In the genomic region with DNA sequence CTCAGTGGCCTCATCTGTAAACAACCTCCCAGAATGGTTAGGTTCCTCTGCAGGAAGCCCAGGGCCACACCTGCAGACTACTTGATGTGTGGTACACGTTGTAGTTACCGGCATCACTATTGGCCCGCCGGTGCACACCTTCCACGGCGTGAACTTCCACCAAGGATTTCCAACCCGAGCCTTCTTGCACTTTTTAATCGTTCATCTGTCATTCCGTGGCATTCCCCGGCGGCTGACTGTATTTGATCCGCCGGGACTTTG, we compare ENCODE assay signal across 8 cellular contexts. TPM values are rescaled to one million over a fixed set of nuclear protein-coding genes. Genes with fewer than 3 reads are reported as not detected.
A peak's percentile ranks its signal among the peaks of the same experiment; 100 is the strongest.
DNase-seq lines count a peak whose midpoint lies in the region; ATAC-seq and TF ChIP-seq lines count a peak whose summit lies in the region.

No MANE protein-coding gene starts in this region.

- peak overlapping the region; percentile 77 for H3K4me3 Mint-ChIP-seq in activated CD4-positive, alpha-beta T cell treated with anti-CD3 and anti-CD28 coated beads for 36 hours
- peak overlapping the region; percentile 72 for H3K4me3 Mint-ChIP-seq in MCF 10A (ENCODE audit: unreplicated experiment)

- H2BK5ac ChIP-seq in mesendoderm (ENCODE audit: low read length), result no peak overlapping the region

- H3K56ac ChIP-seq in mesendoderm (ENCODE audit: low read length), result no peak overlapping the region

- CTCF ChIA-PET in activated CD4-positive, alpha-beta T cell treated with anti-CD3 and anti-CD28 coated beads for 36 hours (lab: Charles Lee), result interaction anchor here (0.8 to 2.5 kb wide), 2 partner anchors 11 to 43 kb away, joined by 4 to 21 read pairs; no protein-coding TSS in a partner anchor
- CTCF ChIA-PET in MCF 10A (lab: Yijun Ruan, JAX), result no interaction called here

- intact Hi-C loops in activated CD4-positive, alpha-beta T cell treated with anti-CD3 and anti-CD28 coated beads for 36 hours (cut with DNase I, micrococcal nuclease), result loop anchor here (1.0 kb wide), 4 partner anchors 10 to 407 kb away; no protein-coding TSS in a partner anchor
- intact Hi-C loops in MCF 10A (cut with micrococcal nuclease), result loop anchor here (1.0 to 5.0 kb wide), 2 partner anchors 10 to 35 kb away; no protein-coding TSS in a partner anchor

- peak overlapping the region; percentile 33 for H3K9ac ChIP-seq in mesendoderm (ENCODE audit: low read length)

- H4K8ac ChIP-seq in mesendoderm (ENCODE audit: low read depth, low read length), result no peak overlapping the region

- H3K9me3 Mint-ChIP-seq in activated CD4-positive, alpha-beta T cell treated with anti-CD3 and anti-CD28 coated beads for 36 hours (ENCODE audit: low read depth), result no peaks in the 10 kb centered on the region
- no peaks in the 10 kb centered on the region for H3K9me3 Mint-ChIP-seq in MCF 10A (ENCODE audit: unreplicated experiment)

- no peak overlapping the region for H4K5ac ChIP-seq in mesendoderm (ENCODE audit: low read length)

- H3K4me3 ChIP-seq in LNCaP clone FGC (ENCODE audit: low read depth, low read length) (peak overlapping the region; percentile 43), mesendoderm (ENCODE audit: low read length) (peak overlapping the region; percentile 24), urinary bladder (ENCODE audit: low read depth, low read length) (peak overlapping the region; percentile 38)

- H3K27ac Mint-ChIP-seq in activated CD4-positive, alpha-beta T cell treated with anti-CD3 and anti-CD28 coated beads for 36 hours, result peak overlapping the region; percentile 85
- H3K27ac Mint-ChIP-seq in MCF 10A (ENCODE audit: low read depth, unreplicated experiment), result peak overlapping the region; percentile 65

- H3K36me3 Mint-ChIP-seq in activated CD4-positive, alpha-beta T cell treated with anti-CD3 and anti-CD28 coated beads for 36 hours (ENCODE audit: low read depth), result peaks cover 2% of the 10 kb centered on the region
- H3K36me3 Mint-ChIP-seq in MCF 10A (ENCODE audit: insufficient read depth, unreplicated experiment), result peaks cover 33% of the 10 kb centered on the region

- ATAC-seq in activated CD4-positive, alpha-beta T cell treated with anti-CD3 and anti-CD28 coated beads for 36 hours, result peak; percentile 3
- no peak for ATAC-seq in GM19397 (IDR thresholded peaks at IDR 0.05; ENCODE audit: unreplicated experiment)

- H3K79me2 ChIP-seq in mesendoderm (ENCODE audit: control insufficient read depth, insufficient read depth, low read length), result no peaks in the 10 kb centered on the region

- H3K18ac ChIP-seq in mesendoderm (ENCODE audit: low read length), result no peak overlapping the region

- H3K27me3 ChIP-seq in mesendoderm (ENCODE audit: insufficient read depth, low read length, poor library complexity), result no peaks in the 10 kb centered on the region

- DNase-seq in activated CD4-positive, alpha-beta T cell treated with anti-CD3 and anti-CD28 coated beads for 36 hours, result peak; percentile 63
- no peak for DNase-seq in activated CD4-positive, alpha-beta T cell treated with anti-CD3 and anti-CD28 coated beads for 4 hours
- DNase-seq in LNCaP clone FGC (ENCODE audit: low read depth), result no peak
- DNase-seq in MCF 10A (ENCODE audit: unreplicated experiment), result no peak
- DNase-seq in mesendoderm, result no peak
- no peak for DNase-seq in NCI-H345 (lab: John Stamatoyannopoulos, UW)

- no peak overlapping the region for H3K4ac ChIP-seq in mesendoderm (ENCODE audit: low read depth, low read length)

- no peak overlapping the region for H2AK5ac ChIP-seq in mesendoderm (ENCODE audit: low read length)

- H3K4me1 Mint-ChIP-seq in activated CD4-positive, alpha-beta T cell treated with anti-CD3 and anti-CD28 coated beads for 36 hours, result peaks cover 46% of the 10 kb centered on the region
- peaks cover 31% of the 10 kb centered on the region for H3K4me1 Mint-ChIP-seq in MCF 10A (ENCODE audit: insufficient read depth, unreplicated experiment)

- no peak overlapping the region for H2BK120ac ChIP-seq in mesendoderm (ENCODE audit: low read depth, low read length)

- no peak for TF ChIP-seq CTCF in LNCaP clone FGC (IDR thresholded peaks at IDR 0.05; ENCODE audit: control insufficient read depth, extremely low read depth, insufficient read depth)
- TF ChIP-seq CTCF in MCF 10A (IDR thresholded peaks at IDR 0.05; ENCODE audit: unreplicated experiment), result no peak

- peaks cover 1% of the 10 kb centered on the region for H3K4me1 ChIP-seq in mesendoderm (ENCODE audit: control insufficient read depth, low read depth, low read length)
- H3K4me1 ChIP-seq in urinary bladder (ENCODE audit: insufficient read depth), result no peaks in the 10 kb centered on the region

- no peak overlapping the region for H3K27ac ChIP-seq in mesendoderm (ENCODE audit: low read depth, low read length)
- H3K27ac ChIP-seq in urinary bladder (ENCODE audit: low read depth), result no peak overlapping the region

- no peaks in the 10 kb centered on the region for H3K27me3 Mint-ChIP-seq in activated CD4-positive, alpha-beta T cell treated with anti-CD3 and anti-CD28 coated beads for 36 hours
- H3K27me3 Mint-ChIP-seq in MCF 10A (ENCODE audit: insufficient read depth, unreplicated experiment), result no peaks in the 10 kb centered on the region

- BruUV-seq in MCF 10A (replicated peaks; lab: Mats Ljungman, UMichigan), result no TSS peak

- peak overlapping the region; percentile 82 for H3K4me2 ChIP-seq in mesendoderm (ENCODE audit: low read length)

- POLR2A ChIA-PET in activated CD4-positive, alpha-beta T cell treated with anti-CD3 and anti-CD28 coated beads for 36 hours (lab: Charles Lee), result no interaction called here
- POLR2A ChIA-PET in MCF 10A (lab: Yijun Ruan, JAX), result interaction anchor here (0.9 to 2.5 kb wide), 5 partner anchors 11 to 31 kb away, joined by 3 to 33 read pairs (median 8); partner anchors contain the start of gene TRIM7

- no peak overlapping the region for H3K23ac ChIP-seq in mesendoderm (ENCODE audit: low read length)

- WGBS in mesendoderm (ENCODE audit: extremely low coverage, insufficient coverage, low lambda C conversion rate), result no CpG with 5 or more reads among the region's 13 CpGs
- 2% methylated on average over 13 of the region's 13 CpGs for WGBS in urinary bladder

- H3K36me3 ChIP-seq in mesendoderm (ENCODE audit: control insufficient read depth, insufficient read depth, low read length), result no peaks in the 10 kb centered on the region
- H3K36me3 ChIP-seq in urinary bladder (ENCODE audit: insufficient read depth), result no peaks in the 10 kb centered on the region

- no peak overlapping the region for H2BK15ac ChIP-seq in mesendoderm (replicated peaks; ENCODE audit: low read depth)

- no peaks in the 10 kb centered on the region for H3K79me1 ChIP-seq in mesendoderm (ENCODE audit: low read length)

RNA-seq across cellular contexts. Expression of gene TRIM41, which starts 5.3 kb away (rescaled TPM):
- total RNA-seq in activated CD4-positive, alpha-beta T cell treated with anti-CD3 and anti-CD28 coated beads for 36 hours, result 10 to 100 TPM; 27.0 to 30.7 TPM
- 42.8 and 49.4 TPM in 2 replicates for total RNA-seq in MCF 10A (2022)
- 15.1 TPM for polyA plus RNA-seq in mesendoderm (2013, experiment 1 of 2)
- 14.4 TPM for polyA plus RNA-seq in mesendoderm (2013, experiment 2 of 2)
- 8.8 TPM for total RNA-seq in urinary bladder
- polyA plus RNA-seq in urinary bladder, result 20.6 TPM

RNA-seq across cellular contexts. Expression of gene TRIM7, which starts 12.7 kb away (rescaled TPM):
- total RNA-seq in activated CD4-positive, alpha-beta T cell treated with anti-CD3 and anti-CD28 coated beads for 36 hours, result 1 to 10 TPM; 1.4 to 1.6 TPM
- total RNA-seq in MCF 10A (2022), result 26.3 and 27.0 TPM in 2 replicates
- 0.04 TPM for polyA plus RNA-seq in mesendoderm (2013, experiment 1 of 2)
- 0.06 TPM for polyA plus RNA-seq in mesendoderm (2013, experiment 2 of 2)
- 1.2 TPM for total RNA-seq in urinary bladder
- 3.7 TPM for polyA plus RNA-seq in urinary bladder

RNA-seq across cellular contexts. Expression of gene RACK1, which starts 26.0 kb away (rescaled TPM):
- total RNA-seq in activated CD4-positive, alpha-beta T cell treated with anti-CD3 and anti-CD28 coated beads for 36 hours, result 1,000 to 10,000 TPM; 2,724 to 3,901 TPM
- 2,995 and 4,050 TPM in 2 replicates for total RNA-seq in MCF 10A (2022)
- polyA plus RNA-seq in mesendoderm (2013, experiment 1 of 2), result 3,047 TPM
- 3,083 TPM for polyA plus RNA-seq in mesendoderm (2013, experiment 2 of 2)
- total RNA-seq in urinary bladder, result 2,993 TPM
- polyA plus RNA-seq in urinary bladder, result 2,408 TPM

RNA-seq across cellular contexts. Expression of gene TRIM52, which starts 43.2 kb away (rescaled TPM):
- 10 to 100 TPM; 10.4 to 13.1 TPM for total RNA-seq in activated CD4-positive, alpha-beta T cell treated with anti-CD3 and anti-CD28 coated beads for 36 hours
- total RNA-seq in MCF 10A (2022), result 12.5 and 16.1 TPM in 2 replicates
- 2.8 TPM for polyA plus RNA-seq in mesendoderm (2013, experiment 1 of 2)
- polyA plus RNA-seq in mesendoderm (2013, experiment 2 of 2), result 2.8 TPM
- 14.1 TPM for total RNA-seq in urinary bladder
- 13.8 TPM for polyA plus RNA-seq in urinary bladder

Comparison
In these comparisons a context has a peak if more than half of its experiments do, and no peak if none do; other contexts are left out.
1. RNA of gene TRIM7, which starts 12.7 kb away (total RNA-seq): 26.3 to 27.0 TPM in MCF 10A; 1.4 to 1.6 TPM in activated CD4-positive, alpha-beta T cell treated with anti-CD3 and anti-CD28 coated beads for 36 hours and 1.2 TPM in urinary bladder (single experiment); every median in the first group is over 10 times any median in the second.
2. Peak in every context shown above with its lines, with median percentiles within 50 percentile points of each other: H3K4me3 ChIP-seq.